In the genomic region with DNA sequence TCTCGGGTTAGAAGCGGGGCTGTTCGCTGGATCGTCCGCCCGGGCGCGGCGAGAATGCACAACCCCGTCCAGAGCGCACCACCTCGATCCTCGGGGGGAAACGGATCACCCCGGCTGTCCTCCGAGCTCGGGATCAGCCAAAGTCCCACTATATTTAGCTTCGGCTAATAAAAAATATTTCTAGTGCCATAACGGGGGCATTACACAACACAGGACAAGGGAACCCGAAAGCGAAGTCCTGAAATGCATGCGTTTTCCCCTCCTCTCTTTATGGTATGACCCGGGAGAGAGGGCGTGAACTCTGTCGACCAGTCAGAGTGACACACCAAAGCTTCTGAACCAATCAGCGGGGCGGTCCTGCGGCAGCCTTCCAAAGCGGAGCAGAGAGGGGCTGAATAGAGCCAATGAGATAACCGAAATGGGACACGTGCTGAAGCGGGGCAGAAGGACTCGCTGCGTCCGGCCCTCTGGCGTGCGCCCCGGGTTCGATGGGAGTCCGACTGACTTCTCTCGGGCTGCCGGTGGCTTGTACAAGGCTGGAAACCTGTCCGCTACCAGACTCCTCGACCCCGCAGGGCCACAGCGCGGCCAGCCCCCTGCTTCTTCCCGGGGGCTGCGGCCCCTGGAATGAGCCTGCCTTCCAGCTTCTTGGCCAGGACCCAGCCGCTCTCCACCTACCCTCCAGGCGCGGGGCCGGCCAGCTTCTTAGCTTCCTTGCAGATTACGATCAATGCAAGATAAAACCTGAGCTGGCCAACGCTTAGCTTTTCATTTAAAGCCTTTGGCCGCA, we compare ENCODE assay signal across 8 cellular contexts. TPM values are rescaled to one million over a fixed set of nuclear protein-coding genes. Genes with fewer than 3 reads are reported as not detected.
DNase-seq lines count a peak whose midpoint lies in the region; ATAC-seq and TF ChIP-seq lines count a peak whose summit lies in the region.

A gene with protein sequence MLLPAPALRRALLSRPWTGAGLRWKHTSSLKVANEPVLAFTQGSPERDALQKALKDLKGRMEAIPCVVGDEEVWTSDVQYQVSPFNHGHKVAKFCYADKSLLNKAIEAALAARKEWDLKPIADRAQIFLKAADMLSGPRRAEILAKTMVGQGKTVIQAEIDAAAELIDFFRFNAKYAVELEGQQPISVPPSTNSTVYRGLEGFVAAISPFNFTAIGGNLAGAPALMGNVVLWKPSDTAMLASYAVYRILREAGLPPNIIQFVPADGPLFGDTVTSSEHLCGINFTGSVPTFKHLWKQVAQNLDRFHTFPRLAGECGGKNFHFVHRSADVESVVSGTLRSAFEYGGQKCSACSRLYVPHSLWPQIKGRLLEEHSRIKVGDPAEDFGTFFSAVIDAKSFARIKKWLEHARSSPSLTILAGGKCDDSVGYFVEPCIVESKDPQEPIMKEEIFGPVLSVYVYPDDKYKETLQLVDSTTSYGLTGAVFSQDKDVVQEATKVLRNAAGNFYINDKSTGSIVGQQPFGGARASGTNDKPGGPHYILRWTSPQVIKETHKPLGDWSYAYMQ (minus strand): TSS at position 33 of the 790 bp plus-strand sequence. CDS start 32 bp downstream, at position 1.

- peak within 1 kb of the TSS; percentile 99 for H3K27ac Mint-ChIP-seq in WTC11

- H3K4me3 ChIP-seq in AG04450 (ENCODE audit: low read depth, low read length) (peak within 1 kb of the TSS; percentile 90), cardiac fibroblast (replicated peaks in 1 of 2; ENCODE audit: low read depth in 2 of 2, low read length in 2 of 2) (peak within 1 kb of the TSS; percentile 69 to 89), iPS-20b (ENCODE audit: low read length) (peak within 1 kb of the TSS; percentile 95), skeletal muscle tissue (ENCODE audit: low read length in 3 of 3) (peak within 1 kb of the TSS; percentile 77 to 88 (median 83))

- ATAC-seq in GM18907 (IDR thresholded peaks at IDR 0.05; ENCODE audit: unreplicated experiment) (peak; percentile 87), HG03139 (IDR thresholded peaks at IDR 0.05; ENCODE audit: unreplicated experiment) (peak; percentile 95), WTC11 (peak; percentile 95)

- H3K4me3 Mint-ChIP-seq in WTC11 = peak within 1 kb of the TSS; percentile 98

- H3K27me3 ChIP-seq in AG04450 (ENCODE audit: control insufficient read depth, insufficient read depth, low read length) (no peaks in the 10 kb centered on the region), iPS-20b (ENCODE audit: insufficient read depth, low read length) (peaks cover 6% of the 10 kb centered on the region; the same call in 1 of the 2 replicates), skeletal muscle tissue (ENCODE audit: control insufficient read depth in 3 of 3, insufficient read depth in 3 of 3, low read length in 3 of 3) (no peaks in the 10 kb centered on the region)

- H3K9ac ChIP-seq in iPS-20b (ENCODE audit: low read depth, low read length) (peak within 1 kb of the TSS; percentile 96), skeletal muscle tissue (ENCODE audit: low read depth in 1 of 3, low read length in 3 of 3) (peak within 1 kb of the TSS; percentile 96)

- CTCF ChIA-PET in AG04450 (lab: Charles Lee) (interaction anchor here (1.2 to 2.4 kb wide), 5 partner anchors 10 to 305 kb away, joined by 3 to 34 read pairs (median 5); no protein-coding TSS in a partner anchor), WTC11 (lab: Charles Lee) (interaction anchor here (0.6 to 4.2 kb wide), 9 partner anchors 11 to 305 kb away, joined by 3 to 70 read pairs (median 3); a partner anchor contains a TSS)

- no peaks in the 10 kb centered on the region; the same call in none of the 2 replicates for H3K27me3 Mint-ChIP-seq in WTC11 (ENCODE audit: low read depth)

- TF ChIP-seq CTCF in AG04450 (IDR thresholded peaks at IDR 0.05; ENCODE audit: low read depth, low read length) = no peak
- TF ChIP-seq CTCF in WTC11 (IDR thresholded peaks at IDR 0.05) = no peak
- TF ChIP-seq CTCF in cardiac fibroblast (IDR thresholded peaks at IDR 0.05; ENCODE audit: low read depth, low read length) = no peak

- H3K36me3 ChIP-seq in iPS-20b (ENCODE audit: insufficient read depth, low read depth, low read length) = no peaks in the 10 kb centered on the region
- peaks cover under 1 to 2% (median 1%) of the 10 kb centered on the region in 3 donors for H3K36me3 ChIP-seq in skeletal muscle tissue (ENCODE audit: control insufficient read depth in 3 of 3, insufficient read depth in 3 of 3, low read length in 3 of 3)

- no peaks in the 10 kb centered on the region; the same call in 1 of the 2 replicates for H3K36me3 Mint-ChIP-seq in WTC11

- H3K9me3 ChIP-seq in AG04450 (ENCODE audit: control insufficient read depth, insufficient read depth, low read length) = no peaks in the 10 kb centered on the region; the same call in 1 of the 2 replicates
- H3K9me3 ChIP-seq in iPS-20b (ENCODE audit: insufficient read depth, low read depth, low read length) = no peaks in the 10 kb centered on the region
- H3K9me3 ChIP-seq in skeletal muscle tissue (ENCODE audit: control insufficient read depth in 3 of 3, low read length in 3 of 3) = no peaks in the 10 kb centered on the region

- DNase-seq in AG04450 (ENCODE audit: low read depth, low spot score) (peak; percentile 95), NCI-H2196 treated with DMSO at 0.1 percent for 48 hours (lab: John Stamatoyannopoulos, UW; ENCODE audit: unreplicated experiment) (peak; percentile 71), WTC11 (ENCODE audit: low spot score) (peak; percentile 96), cardiac fibroblast (ENCODE audit: low read depth in 2 of 2) (peak; percentile 99)

- peaks cover 17% of the 10 kb centered on the region for H3K4me1 Mint-ChIP-seq in WTC11

- POLR2A ChIA-PET in AG04450 (lab: Yijun Ruan, JAX) = interaction anchor here (0.8 to 1.5 kb wide), 5 partner anchors 22 to 189 kb away, joined by 3 to 7 read pairs (median 3); no protein-coding TSS in a partner anchor
- POLR2A ChIA-PET in WTC11 (lab: Charles Lee) = interaction anchor here (0.7 to 1.4 kb wide), 4 partner anchors 18 to 183 kb away, joined by 3 to 9 read pairs (median 6); a partner anchor contains a TSS

- H3K27ac ChIP-seq in AG04450 (ENCODE audit: low read depth, low read length) = peak within 1 kb of the TSS; percentile 92
- peak within 1 kb of the TSS; percentile 86 for H3K27ac ChIP-seq in iPS-20b (ENCODE audit: low read length)
- H3K27ac ChIP-seq in skeletal muscle tissue (ENCODE audit: low read depth, low read length) = peak within 1 kb of the TSS; percentile 99

- no peaks in the 10 kb centered on the region for H3K9me3 Mint-ChIP-seq in WTC11

- H3K4me1 ChIP-seq in iPS-20b (ENCODE audit: insufficient read depth, low read length) (no peaks in the 10 kb centered on the region), skeletal muscle tissue (ENCODE audit: control insufficient read depth in 3 of 3, insufficient read depth in 3 of 3, low read length in 3 of 3) (peaks cover 31 to 49% (median 37%) of the 10 kb centered on the region in 3 donors)

TF ChIP-seq in WTC11, 78 proteins besides CTCF, POLR2A, EP300 and RAD21 (continues in another document):
- TF ChIP-seq CBFB (CRISPR knock-in tag; IDR thresholded peaks at IDR 0.05; ENCODE audit: low read depth) (no peak), RELA (CRISPR knock-in tag; IDR thresholded peaks at IDR 0.05; ENCODE audit: borderline replicate concordance) (no peak), ETV6 (CRISPR knock-in tag; IDR thresholded peaks at IDR 0.05) (no peak), KAT7 (CRISPR knock-in tag; IDR thresholded peaks at IDR 0.05; ENCODE audit: borderline replicate concordance) (no peak), SMAD3 (CRISPR knock-in tag; IDR thresholded peaks at IDR 0.05; ENCODE audit: borderline replicate concordance) (peak; percentile 38; the same call in 1 of the 2 replicates), TCF7 (CRISPR knock-in tag; IDR thresholded peaks at IDR 0.05; ENCODE audit: low read depth) (no peak), NFYB (CRISPR knock-in tag; conservative IDR thresholded peaks at IDR 0.05; ENCODE audit: low read depth) (peak; percentile 67), JAZF1 (CRISPR knock-in tag; IDR thresholded peaks at IDR 0.05) (no peak), ZNF317 (CRISPR knock-in tag; IDR thresholded peaks at IDR 0.05; ENCODE audit: borderline replicate concordance, low read depth) (no peak), ZNF121 (CRISPR knock-in tag; IDR thresholded peaks at IDR 0.05) (no peak), ESRRA (CRISPR knock-in tag; IDR thresholded peaks at IDR 0.05; ENCODE audit: borderline replicate concordance) (no peak)
- TF ChIP-seq, protein P1, sequence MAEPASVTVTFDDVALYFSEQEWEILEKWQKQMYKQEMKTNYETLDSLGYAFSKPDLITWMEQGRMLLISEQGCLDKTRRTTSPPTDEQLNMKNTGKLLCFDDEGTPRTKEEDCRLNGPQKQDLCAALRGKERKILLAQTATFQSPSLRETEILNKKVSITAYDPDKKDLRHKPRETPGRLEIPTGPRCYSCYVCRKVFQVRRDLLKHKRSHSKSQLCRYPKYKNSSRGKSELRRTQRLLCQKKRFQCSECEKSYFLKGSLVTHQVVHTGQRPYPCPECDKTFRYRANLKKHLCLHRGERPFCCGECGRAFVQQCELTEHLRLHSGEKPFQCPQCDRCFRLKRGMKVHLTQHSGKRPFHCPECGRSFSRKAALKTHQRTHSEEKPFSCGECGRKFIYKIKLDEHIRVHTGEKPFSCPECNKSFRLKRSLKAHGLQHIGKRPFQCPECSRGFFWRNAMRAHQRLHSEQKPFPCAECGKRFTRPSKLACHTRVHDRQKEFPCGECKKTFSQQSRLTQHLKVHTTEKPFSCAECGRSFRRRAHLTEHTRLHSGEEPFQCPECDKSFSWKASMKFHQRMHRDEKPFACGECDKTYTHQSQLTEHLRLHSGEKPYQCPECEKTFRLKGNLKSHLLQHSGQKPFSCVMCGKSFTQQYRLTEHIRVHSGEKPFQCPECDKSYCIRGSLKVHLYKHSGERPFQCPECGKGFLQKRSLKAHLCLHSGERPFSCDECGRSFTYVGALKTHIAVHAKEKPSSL (CRISPR knock-in tag; conservative IDR thresholded peaks at IDR 0.05) = no peak
- TF ChIP-seq, protein P2, sequence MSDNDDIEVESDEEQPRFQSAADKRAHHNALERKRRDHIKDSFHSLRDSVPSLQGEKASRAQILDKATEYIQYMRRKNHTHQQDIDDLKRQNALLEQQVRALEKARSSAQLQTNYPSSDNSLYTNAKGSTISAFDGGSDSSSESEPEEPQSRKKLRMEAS (CRISPR knock-in tag; IDR thresholded peaks at IDR 0.05) = peak; percentile 93
- TF ChIP-seq, protein P3, sequence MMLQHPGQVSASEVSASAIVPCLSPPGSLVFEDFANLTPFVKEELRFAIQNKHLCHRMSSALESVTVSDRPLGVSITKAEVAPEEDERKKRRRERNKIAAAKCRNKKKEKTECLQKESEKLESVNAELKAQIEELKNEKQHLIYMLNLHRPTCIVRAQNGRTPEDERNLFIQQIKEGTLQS (CRISPR knock-in tag; conservative IDR thresholded peaks at IDR 0.05) = no peak

RNA-seq across cellular contexts. Expression of the gene that starts here (rescaled TPM):
- 8.8 and 14.7 TPM in 2 replicates for polyA plus RNA-seq in AG04450 (2011; rRNA removed)
- polyA minus RNA-seq in AG04450 (2011; rRNA and poly(A)+ RNA removed) = 8.3 and 10.4 TPM in 2 replicates
- 31.0 to 37.5 TPM (median 36.2 TPM) in 3 replicates for total RNA-seq in WTC11 (2021)
- 6.3 TPM for total RNA-seq in skeletal muscle tissue

Comparison
In these comparisons a context has a peak if more than half of its experiments do, and no peak if none do; other contexts are left out.
1. Peak in every context shown above with its lines: DNase-seq, ATAC-seq, H3K4me3 ChIP-seq and H3K27ac ChIP-seq.